In genomic region chr22:17201285-17201945, GRCh38 we compare ENCODE assay signal across 13 cellular contexts. TPM values are rescaled to one million over a fixed set of nuclear protein-coding genes. Genes with fewer than 3 reads are reported as not detected.
DNase-seq lines count a peak whose midpoint lies in the region; ATAC-seq and TF ChIP-seq lines count a peak whose summit lies in the region.
"Had no signal": no experiment of that assay in that cellular context is flagged by ENCODE, and none has a peak within 500 bp of the region (broad histone marks: within the 10 kb centered on the region; RNA-seq: fewer than 3 reads in every experiment).

No MANE protein-coding gene starts in this region.

- H3K36me3 ChIP-seq in A673 (ENCODE audit: insufficient read depth, low read length, poor library complexity, severe bottlenecking) (no peaks in the 10 kb centered on the region), HCT116 (ENCODE audit: control insufficient read depth in 1 of 2, insufficient read depth in 2 of 2, low read length in 2 of 2) (no peaks in the 10 kb centered on the region), esophagus muscularis mucosa (no peaks in the 10 kb centered on the region)

- no peak overlapping the region for H3K4me3 Mint-ChIP-seq in activated T-helper 17 cell treated with anti-CD3 and anti-CD28 coated beads, Interleukin-2, amount 50 U/mL, for 72 hours
- no peak overlapping the region for H3K4me3 Mint-ChIP-seq in activated naive CD8-positive, alpha-beta T cell treated with anti-CD3 and anti-CD28 coated beads for 36 hours
- H3K4me3 Mint-ChIP-seq: T-helper 1 cell treated with Interleukin-12 subunit alpha and Interleukin-12 subunit beta and Interleukin-4 antibody, amounts not matched to agents 30 μg/mL and 1 μg/mL, for 36 hours had no signal

- H3K27me3 ChIP-seq in A673 (replicated peaks; ENCODE audit: insufficient read depth, low read depth, low read length, poor library complexity) (no peaks in the 10 kb centered on the region), HCT116 (ENCODE audit: insufficient read depth, low read length) (no peaks in the 10 kb centered on the region), esophagus muscularis mucosa (peaks cover 0 to 26% (median 0%) of the 10 kb centered on the region in 4 donors)

- no peaks in the 10 kb centered on the region for H3K9me3 Mint-ChIP-seq in activated T-helper 17 cell treated with anti-CD3 and anti-CD28 coated beads, Interleukin-2, amount 50 U/mL, for 72 hours
- H3K9me3 Mint-ChIP-seq in activated naive CD8-positive, alpha-beta T cell treated with anti-CD3 and anti-CD28 coated beads for 36 hours = no peaks in the 10 kb centered on the region
- H3K9me3 Mint-ChIP-seq: activated T-helper 2 cell treated with anti-CD3 and anti-CD28 coated beads, Interferon-gamma antibody, Interleukin-2, Interleukin-4, amounts not matched to agents 10 μg/mL and 5 μg/mL and 100 μg/mL, durations not matched to agents 14 hours and 24 hours and 36 hours; T-helper 1 cell treated with Interleukin-12 subunit alpha and Interleukin-12 subunit beta and Interleukin-4 antibody, amounts not matched to agents 30 μg/mL and 1 μg/mL, for 36 hours had no signal

- no peaks in the 10 kb centered on the region for H3K4me1 ChIP-seq in A673 (ENCODE audit: insufficient read depth, low read length, poor library complexity, severe bottlenecking)
- H3K4me1 ChIP-seq in HCT116 (ENCODE audit: control insufficient read depth in 1 of 2, insufficient read depth in 2 of 2, low read length in 2 of 2) = no peaks in the 10 kb centered on the region
- peaks cover 6 to 14% (median 13%) of the 10 kb centered on the region in 4 donors for H3K4me1 ChIP-seq in esophagus muscularis mucosa
- H3K4me1 ChIP-seq: Caco-2 had no signal

- H3K27ac ChIP-seq in A673 (ENCODE audit: low read depth, low read length, poor library complexity, severe bottlenecking) (no peak overlapping the region), HCT116 (ENCODE audit: low read depth, low read length) (no peak overlapping the region), esophagus muscularis mucosa (replicated peaks in 1 of 4) (no peak overlapping the region)
- H3K27ac ChIP-seq: HL-60 had no signal

- RAD21 ChIA-PET in HCT116 (lab: Charles Lee; ENCODE audit: low non-redundant PET in 1 of 2, low total read pairs in 2 of 2, uncharacterized antibody in 2 of 2, unreplicated experiment in 2 of 2) = interaction anchor here in 1 of 2 experiments (1.2 kb wide), 1 partner anchor 300 kb away, joined by 3 read pairs; no protein-coding TSS in a partner anchor

- no peaks in the 10 kb centered on the region for H3K9me2 ChIP-seq in HCT116 (ENCODE audit: insufficient read depth)

- CTCF ChIA-PET in A673 (lab: Charles Lee) = interaction anchor here (0.6 kb wide), 2 partner anchors 66 to 121 kb away, joined by 3 to 7 read pairs; no protein-coding TSS in a partner anchor
- CTCF ChIA-PET in HCT116 (lab: Charles Lee) = interaction anchor here (0.6 to 1.3 kb wide), 7 partner anchors 9 to 383 kb away, joined by 3 to 8 read pairs (median 4); no protein-coding TSS in a partner anchor

- no peak overlapping the region for H3K4me2 ChIP-seq in HCT116 (ENCODE audit: low read length)

- intact Hi-C loops in A673 (cut with micrococcal nuclease; ENCODE audit: unreplicated experiment) = loop anchor here (10.0 kb wide), 1 partner anchor 303 kb away; no protein-coding TSS in a partner anchor
- intact Hi-C loops in HCT116 (cut with micrococcal nuclease) = no loop called here
- intact Hi-C loops in esophagus muscularis mucosa (cut with DNase I) = no loop called here

- TF ChIP-seq POLR2A in HCT116 (IDR thresholded peaks at IDR 0.05; ENCODE audit: borderline replicate concordance, extremely low read depth, insufficient read depth, insufficient read length) = no peak
- no peak for TF ChIP-seq POLR2A in esophagus muscularis mucosa (IDR thresholded peaks at IDR 0.05; ENCODE audit: low read depth)

- POLR2A ChIA-PET in A673 (lab: Charles Lee; ENCODE audit: low non-redundant PET) = no interaction called here
- POLR2A ChIA-PET in HCT116 (lab: Charles Lee) = no interaction called here

- no peaks in the 10 kb centered on the region for H3K27me3 Mint-ChIP-seq in activated T-helper 17 cell treated with anti-CD3 and anti-CD28 coated beads, Interleukin-2, amount 50 U/mL, for 72 hours
- no peaks in the 10 kb centered on the region for H3K27me3 Mint-ChIP-seq in activated naive CD8-positive, alpha-beta T cell treated with anti-CD3 and anti-CD28 coated beads for 36 hours

- peak; percentile 58 for TF ChIP-seq CTCF in A673 (conservative IDR thresholded peaks at IDR 0.05; ENCODE audit: low read depth, low read length)
- peak; percentile 17 to 38 (median 28); a peak in 4 of 6 replicates for TF ChIP-seq CTCF in HCT116 (IDR thresholded peaks at IDR 0.05 in 2 of 3, conservative IDR thresholded peaks at IDR 0.05 in 1 of 3; ENCODE audit: borderline replicate concordance in 1 of 3, insufficient read depth in 1 of 3, low read depth in 2 of 3, low read length in 2 of 3)
- TF ChIP-seq CTCF in esophagus muscularis mucosa (IDR thresholded peaks at IDR 0.05) = peak in 1 of 3 experiments; percentile 4

- no peak overlapping the region for H3K4me3 ChIP-seq in A673 (ENCODE audit: low read depth, low read length, poor library complexity, severe bottlenecking)
- H3K4me3 ChIP-seq in HCT116 (replicated peaks in 1 of 2; ENCODE audit: low read depth in 1 of 2, low read length in 2 of 2) = no peak overlapping the region
- no peak overlapping the region for H3K4me3 ChIP-seq in esophagus muscularis mucosa

- BruUV-seq in A673 (replicated peaks; lab: Mats Ljungman, UMichigan) = no TSS peak
- BruUV-seq in HCT116 (replicated peaks; lab: Mats Ljungman, UMichigan) = no TSS peak

- no peak overlapping the region for H2AFZ ChIP-seq in HCT116 (ENCODE audit: low read depth, low read length, poor library complexity, severe bottlenecking)

- peak; percentile 54 for DNase-seq in A673 (ENCODE audit: low spot score)
- DNase-seq in HCT116 (ENCODE audit: low read depth, low spot score) = no peak
- DNase-seq in iris pigment epithelial cell (ENCODE audit: low read depth) = peak; percentile 16
- no peak for DNase-seq in activated naive CD8-positive, alpha-beta T cell treated with anti-CD3 and anti-CD28 coated beads for 36 hours
- DNase-seq in MV-4-11 (lab: John Stamatoyannopoulos, UW) = no peak
- no peak for DNase-seq in esophagus muscularis mucosa (ENCODE audit: extremely low spot score)
- no peak for DNase-seq in stimulated activated CD4-positive, alpha-beta T cell treated with anti-CD3 and anti-CD28 coated beads, Interleukin-4, amount 100 ng/mL, for 4 hours
- DNase-seq: stimulated activated CD4-positive, alpha-beta T cell treated with anti-CD3 and anti-CD28 coated beads, Interleukin-1b, Interleukin-23, amount 100 ng/mL, for 48 hours had no signal

- H3K79me2 ChIP-seq in HCT116 (ENCODE audit: insufficient read depth, low read length) = no peaks in the 10 kb centered on the region

- TF ChIP-seq EP300 in esophagus muscularis mucosa (IDR thresholded peaks at IDR 0.05) = no peak

- H3K9me3 ChIP-seq in A673 (ENCODE audit: low read depth, low read length, poor library complexity, severe bottlenecking) (no peaks in the 10 kb centered on the region), HCT116 (ENCODE audit: control insufficient read depth in 1 of 2, insufficient read depth in 1 of 2, low read depth in 1 of 2, low read length in 2 of 2) (no peaks in the 10 kb centered on the region), esophagus muscularis mucosa (no peaks in the 10 kb centered on the region)
- H3K9me3 ChIP-seq: Caco-2 had no signal

- no peaks in the 10 kb centered on the region for H4K20me1 ChIP-seq in HCT116 (ENCODE audit: insufficient read depth)

- H3K27ac Mint-ChIP-seq in activated T-helper 17 cell treated with anti-CD3 and anti-CD28 coated beads, Interleukin-2, amount 50 U/mL, for 72 hours = peak overlapping the region; percentile 9
- no peak overlapping the region for H3K27ac Mint-ChIP-seq in activated naive CD8-positive, alpha-beta T cell treated with anti-CD3 and anti-CD28 coated beads for 36 hours
- H3K27ac Mint-ChIP-seq: activated T-helper 2 cell treated with anti-CD3 and anti-CD28 coated beads, Interferon-gamma antibody, Interleukin-2, Interleukin-4, amounts not matched to agents 10 μg/mL and 5 μg/mL and 100 μg/mL, durations not matched to agents 14 hours and 24 hours and 36 hours; T-helper 1 cell treated with Interleukin-12 subunit alpha and Interleukin-12 subunit beta and Interleukin-4 antibody, amounts not matched to agents 30 μg/mL and 1 μg/mL, for 36 hours had no signal

- peaks cover 5% of the 10 kb centered on the region for H3K4me1 Mint-ChIP-seq in activated T-helper 17 cell treated with anti-CD3 and anti-CD28 coated beads, Interleukin-2, amount 50 U/mL, for 72 hours
- peaks cover 2% of the 10 kb centered on the region for H3K4me1 Mint-ChIP-seq in activated naive CD8-positive, alpha-beta T cell treated with anti-CD3 and anti-CD28 coated beads for 36 hours

- peaks cover 30% of the 10 kb centered on the region for H3K36me3 Mint-ChIP-seq in activated T-helper 17 cell treated with anti-CD3 and anti-CD28 coated beads, Interleukin-2, amount 50 U/mL, for 72 hours (ENCODE audit: low read depth)
- H3K36me3 Mint-ChIP-seq in activated naive CD8-positive, alpha-beta T cell treated with anti-CD3 and anti-CD28 coated beads for 36 hours = peaks cover 7% of the 10 kb centered on the region

- no peak for TF ChIP-seq RAD21 in HCT116 (IDR thresholded peaks at IDR 0.05; ENCODE audit: low read depth)

- WGBS in esophagus muscularis mucosa = 45% methylated on average over 8 of the region's 8 CpGs

- no peak overlapping the region for H3K9ac ChIP-seq in HCT116 (ENCODE audit: low read length)

- ATAC-seq in HCT116 = peak; percentile 49
- ATAC-seq in activated T-helper 17 cell treated with anti-CD3 and anti-CD28 coated beads, Interleukin-2, amount 50 U/mL, for 72 hours (replicated peaks) = no peak

TF ChIP-seq in HCT116, 20 proteins besides CTCF, POLR2A, EP300 and RAD21:
- TF ChIP-seq TCF7L2 (IDR thresholded peaks at IDR 0.05; ENCODE audit: borderline replicate concordance, extremely low read depth, insufficient read depth, insufficient read length) = no peak
TF ChIP-seq in HCT116: peak in this region for 0.

RNA-seq across cellular contexts. Expression of gene ADA2, which starts 17.8 kb away (rescaled TPM):
- 4.1 and 4.9 TPM in 2 replicates for total RNA-seq in A673 (2021)
- 0.20 TPM for total RNA-seq in HCT116 (2021; ENCODE audit: unreplicated experiment)
- polyA plus RNA-seq in HCT116 (2012) = 0.01 and 0.09 TPM in 2 replicates
- total RNA-seq in activated T-helper 17 cell treated with anti-CD3 and anti-CD28 coated beads, Interleukin-2, amount 50 U/mL, for 72 hours = 1 to 10 TPM; 2.1 to 4.0 TPM
- 1 to 10 TPM; 7.0 to 7.1 TPM for total RNA-seq in activated naive CD8-positive, alpha-beta T cell treated with anti-CD3 and anti-CD28 coated beads for 36 hours
- 10 to 100 TPM in 2 of 4 donors, 1 to 10 TPM in 2; 4.9 to 24.7 (median 9.2) TPM for total RNA-seq in esophagus muscularis mucosa
- total RNA-seq: Caco-2 had no signal

RNA-seq across cellular contexts. Expression of gene HDHD5, which starts 42.3 kb away (rescaled TPM):
- total RNA-seq in A673 (2021) = 59.4 and 61.6 TPM in 2 replicates
- 70.1 TPM for total RNA-seq in HCT116 (2021; ENCODE audit: unreplicated experiment)
- polyA plus RNA-seq in HCT116 (2012) = 72.0 and 75.3 TPM in 2 replicates
- total RNA-seq in activated T-helper 17 cell treated with anti-CD3 and anti-CD28 coated beads, Interleukin-2, amount 50 U/mL, for 72 hours = 10 to 100 TPM; 44.6 to 56.0 TPM
- total RNA-seq in activated naive CD8-positive, alpha-beta T cell treated with anti-CD3 and anti-CD28 coated beads for 36 hours = 10 to 100 TPM; 54.9 to 64.8 TPM
- 10 to 100 TPM; 29.9 to 45.1 (median 38.8) TPM for total RNA-seq in esophagus muscularis mucosa

Comparison
In these comparisons a context has a peak if more than half of its experiments do, and no peak if none do; other contexts are left out.
1. DNase-seq: peak in A673 (single experiment) and iris pigment epithelial cell (single experiment); none in HCT116 (single experiment), activated naive CD8-positive, alpha-beta T cell treated with anti-CD3 and anti-CD28 coated beads for 36 hours (single experiment), MV-4-11 (single experiment), esophagus muscularis mucosa (single experiment) and stimulated activated CD4-positive, alpha-beta T cell treated with anti-CD3 and anti-CD28 coated beads, Interleukin-4, amount 100 ng/mL, for 4 hours (0 of 2).